Comparison of ENCODE assay signal across 27 cellular contexts in the genomic region with DNA sequence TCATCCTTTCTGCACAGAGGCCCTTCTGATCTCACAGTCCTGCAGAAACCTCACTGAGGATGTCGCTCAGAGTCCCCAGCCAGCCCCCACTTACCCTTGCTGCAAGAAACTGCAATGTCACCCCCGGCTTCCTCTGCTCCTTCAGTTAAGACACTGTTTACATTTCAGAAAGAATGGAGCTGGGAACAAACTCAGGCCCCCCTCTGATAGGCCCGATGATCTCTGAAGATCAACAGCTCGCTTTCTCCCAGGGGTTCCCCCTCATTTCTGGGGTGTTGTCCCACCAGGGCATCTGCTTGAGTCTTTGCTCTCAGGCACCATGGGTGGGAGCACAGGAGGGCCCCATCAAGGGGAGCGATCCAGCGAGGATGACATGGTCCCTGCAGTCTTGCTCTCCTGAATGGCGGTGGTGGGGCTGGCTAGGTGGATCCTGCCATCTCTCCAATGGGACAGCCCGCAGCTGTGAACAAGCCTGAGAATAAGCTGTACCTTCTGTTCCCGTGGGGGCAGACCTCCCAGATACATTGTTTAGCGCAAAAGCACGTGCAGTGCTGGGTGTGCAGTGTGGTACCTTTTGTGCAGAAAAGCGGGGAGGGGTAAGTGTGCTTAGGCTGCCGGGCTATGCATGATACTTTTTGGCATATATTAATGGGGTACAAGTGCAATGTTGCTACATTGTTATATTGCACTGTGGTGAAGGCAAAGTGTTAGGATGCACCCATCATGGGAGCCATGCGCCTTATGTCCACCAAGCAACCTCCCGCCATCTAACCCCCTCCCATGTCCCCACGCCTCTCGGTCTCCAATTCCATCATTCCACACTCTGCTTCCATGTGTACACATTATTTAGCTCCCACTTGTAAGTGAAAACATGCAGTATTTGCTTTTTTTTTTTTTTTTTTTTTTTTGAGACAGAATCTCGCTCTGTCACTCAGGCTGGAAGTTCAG. TPM values are rescaled to one million over a fixed set of nuclear protein-coding genes. Genes with fewer than 3 reads are reported as not detected.
DNase-seq lines count a peak whose midpoint lies in the region; ATAC-seq, FAIRE-seq and TF ChIP-seq lines count a peak whose summit lies in the region.
"Had no signal": no experiment of that assay in that cellular context is flagged by ENCODE, and none has a peak within 500 bp of the region (broad histone marks: within the 10 kb centered on the region; RNA-seq: fewer than 3 reads in every experiment).

No MANE protein-coding gene starts in this region.

- no peak for TF ChIP-seq RAD21 in H1 (IDR thresholded peaks at IDR 0.05 in 1 of 2, conservative IDR thresholded peaks at IDR 0.05 in 1 of 2; ENCODE audit: low read depth in 2 of 2, low read length in 2 of 2)

- no peak overlapping the region for H4K91ac ChIP-seq in H1 (replicated peaks; ENCODE audit: insufficient read length, low read length)

- H3K27ac ChIP-seq in H1 (ENCODE audit: low read depth, low read length) = no peak overlapping the region
- H3K27ac ChIP-seq: breast epithelium, coronary artery, VCaP had no signal

- DNase-seq in NCI-H524 (lab: John Stamatoyannopoulos, UW) (peak; percentile 43 to 63), NCI-H524 treated with DMSO at 0.1 percent for 48 hours (lab: John Stamatoyannopoulos, UW) (no peak), NCI-H2171 treated with DMSO at 0.1 percent for 48 hours (lab: John Stamatoyannopoulos, UW) (peak; percentile 29), H1 (ENCODE audit: low read depth in 1 of 2, low spot score in 2 of 2) (no peak), activated T-cell treated with anti-CD3 and anti-CD28 coated beads for 4 hours (no peak), SHP77 (lab: John Stamatoyannopoulos, UW) (no peak)
- DNase-seq in stimulated activated naive B cell treated with anti-CD40 and anti-IgM and Interleukin-4, amounts not matched to agents 10 μg/mL and 1 μg/mL and 100 μg/mL, for 72 hours = no peak
- DNase-seq: 8988T; activated CD8-positive, alpha-beta memory T cell treated with anti-CD3 and anti-CD28 coated beads, Interleukin-2, amount 50 U/mL, for 4 hours; activated effector memory CD4-positive, alpha-beta T cell treated with Interleukin-2 at 50 U/mL for 16 hours; COR-L47; HCEC 1CT; left cardiac atrium; MM.1S; naive thymus-derived CD8-positive, alpha-beta T cell; NCI-H146; NCI-H774; PC-3; SK-N-SH; stomach; T-helper 2 cell; trophoblast cell had no signal

- H3K27me3 ChIP-seq in H1 (replicated peaks in 1 of 4; ENCODE audit: control insufficient read depth in 3 of 4, extremely low read depth in 1 of 4, insufficient read depth in 3 of 4, low read length in 3 of 4) = no peaks in the 10 kb centered on the region
- H3K27me3 ChIP-seq: breast epithelium, stomach had no signal

- no peak overlapping the region for H3K4me3 Mint-ChIP-seq in stimulated activated naive B cell treated with anti-CD40 and anti-IgM and Interleukin-4, amounts not matched to agents 10 μg/mL and 1 μg/mL and 100 μg/mL, for 72 hours
- H3K4me3 Mint-ChIP-seq: naive thymus-derived CD8-positive, alpha-beta T cell had no signal

- no peaks in the 10 kb centered on the region for H4K20me1 ChIP-seq in H1 (replicated peaks in 1 of 2; ENCODE audit: control insufficient read depth in 1 of 2, insufficient read depth in 2 of 2, low read length in 2 of 2)

- peak overlapping the region; percentile 68 for H2BK12ac ChIP-seq in H1 (ENCODE audit: low read depth, low read length)

- peak overlapping the region; percentile 83 for H2BK15ac ChIP-seq in H1 (ENCODE audit: low read length)

- peaks cover 5% of the 10 kb centered on the region in 2 experiments; a peak in 2 of 4 replicates for H3K9me3 ChIP-seq in H1 (ENCODE audit: insufficient read depth in 2 of 2, low read depth in 1 of 2, low read length in 1 of 2)
- H3K9me3 ChIP-seq: SK-N-SH had no signal

- 0 out of 2 replicates have a peak overlapping the region, but pooled peaks have one; percentile 23 for H2BK20ac ChIP-seq in H1 (ENCODE audit: low read length)

- peaks cover 3 to 10% of the 10 kb centered on the region in 2 donors for H3K27me3 Mint-ChIP-seq in stimulated activated naive B cell treated with anti-CD40 and anti-IgM and Interleukin-4, amounts not matched to agents 10 μg/mL and 1 μg/mL and 100 μg/mL, for 72 hours
- H3K27me3 Mint-ChIP-seq: naive thymus-derived CD8-positive, alpha-beta T cell had no signal

- H4K5ac ChIP-seq in H1 (ENCODE audit: insufficient read length, low read depth, low read length) = no peak overlapping the region

- no peak overlapping the region for H3K9ac ChIP-seq in H1 (replicated peaks in 1 of 4; ENCODE audit: extremely low read depth in 1 of 4, low read depth in 3 of 4, low read length in 3 of 4)
- H3K9ac ChIP-seq: SK-N-SH had no signal

- peak overlapping the region; percentile 5 for H3K27ac Mint-ChIP-seq in stimulated activated naive B cell treated with anti-CD40 and anti-IgM and Interleukin-4, amounts not matched to agents 10 μg/mL and 1 μg/mL and 100 μg/mL, for 72 hours

- POLR2A ChIA-PET in H1 (lab: Charles Lee; ENCODE audit: partially characterized antibody) = no interaction called here

- no peak overlapping the region for H2AFZ ChIP-seq in H1 (ENCODE audit: low read length)

- no peak overlapping the region for H3K4me3 ChIP-seq in H1 (ENCODE audit: extremely low read depth in 1 of 4, insufficient read depth in 2 of 4, low read depth in 3 of 4, low read length in 4 of 4)
- H3K4me3 ChIP-seq: breast epithelium, coronary artery, stomach had no signal

- TF ChIP-seq EP300 in H1 (IDR thresholded peaks at IDR 0.05; ENCODE audit: borderline replicate concordance in 1 of 2, low read depth in 2 of 2, low read length in 2 of 2) = no peak

- H4K8ac ChIP-seq in H1 (ENCODE audit: extremely low read depth, insufficient read depth, low read length) = no peak overlapping the region

- H2BK120ac ChIP-seq in H1 (replicated peaks; ENCODE audit: low read depth, low read length) = no peak overlapping the region

- FAIRE-seq in H1 (lab: Jason Lieb, UNC) = no peak

- no peak overlapping the region for H2BK5ac ChIP-seq in H1 (ENCODE audit: low read depth, low read length)

- H2AK5ac ChIP-seq in H1 (ENCODE audit: low read depth, low read length) = 0 out of 2 replicates have a peak overlapping the region, but pooled peaks have one; percentile 45

- H3K36me3 Mint-ChIP-seq in stimulated activated naive B cell treated with anti-CD40 and anti-IgM and Interleukin-4, amounts not matched to agents 10 μg/mL and 1 μg/mL and 100 μg/mL, for 72 hours = peaks cover 0 to 7% of the 10 kb centered on the region in 2 donors
- H3K36me3 Mint-ChIP-seq: naive thymus-derived CD8-positive, alpha-beta T cell had no signal

- no peak overlapping the region for H3K4me2 ChIP-seq in H1 (ENCODE audit: insufficient read depth in 1 of 2, low read depth in 2 of 2, low read length in 2 of 2)
- H3K4me2 ChIP-seq: SK-N-SH had no signal

- peaks cover 7 to 18% (median 13%) of the 10 kb centered on the region in 4 experiments for H3K4me1 ChIP-seq in H1 (replicated peaks in 1 of 4; ENCODE audit: control insufficient read depth in 3 of 4, insufficient read depth in 4 of 4, low read length in 3 of 4)

- WGBS in H1 (ENCODE audit: extremely low coverage in 1 of 2, insufficient coverage in 1 of 2, insufficient read length in 1 of 2, insufficient replicate concordance in 2 of 2, low coverage in 1 of 2, low lambda C conversion rate in 2 of 2, missing lambda C conversion rate in 1 of 2), 2 experiments = 87% methylated on average over 17 of the region's 18 CpGs; no CpG with 5 or more reads in 1 of the 2 experiments

- no peaks in the 10 kb centered on the region for H3K79me2 ChIP-seq in H1 (ENCODE audit: control insufficient read depth in 1 of 2, insufficient read depth in 2 of 2, low read length in 2 of 2)

- no peak overlapping the region for H3K23ac ChIP-seq in H1 (ENCODE audit: insufficient read length)

- no peaks in the 10 kb centered on the region for H3K36me3 ChIP-seq in H1 (ENCODE audit: control insufficient read depth in 2 of 4, insufficient read depth in 4 of 4, low read length in 3 of 4)
- H3K36me3 ChIP-seq: breast epithelium, stomach had no signal

- no peak overlapping the region for H3K56ac ChIP-seq in H1 (replicated peaks; ENCODE audit: insufficient read length, low read depth, low read length)

- H3K4ac ChIP-seq in H1 (replicated peaks; ENCODE audit: insufficient read length, low read depth, low read length) = no peak overlapping the region

- no peaks in the 10 kb centered on the region for H3K79me1 ChIP-seq in H1 (ENCODE audit: low read depth, low read length)

- peaks cover 3 to 14% of the 10 kb centered on the region in 2 donors for H3K4me1 Mint-ChIP-seq in stimulated activated naive B cell treated with anti-CD40 and anti-IgM and Interleukin-4, amounts not matched to agents 10 μg/mL and 1 μg/mL and 100 μg/mL, for 72 hours

- no peak for TF ChIP-seq CTCF in H1 (IDR thresholded peaks at IDR 0.05; ENCODE audit: control extremely low read depth in 1 of 3, insufficient read depth in 1 of 3, low read depth in 1 of 3, low read length in 3 of 3)

- TF ChIP-seq POLR2A in H1 (IDR thresholded peaks at IDR 0.05; ENCODE audit: control extremely low read depth in 1 of 2, low read depth in 2 of 2, low read length in 2 of 2) = no peak

- no peak overlapping the region for H3K18ac ChIP-seq in H1 (ENCODE audit: extremely low read depth, low read length)

- CTCF ChIA-PET in H1 (lab: Charles Lee; ENCODE audit: partially characterized antibody) = no interaction called here

- H3K9me3 Mint-ChIP-seq in stimulated activated naive B cell treated with anti-CD40 and anti-IgM and Interleukin-4, amounts not matched to agents 10 μg/mL and 1 μg/mL and 100 μg/mL, for 72 hours = peaks cover 5 to 9% of the 10 kb centered on the region in 2 donors

- H3K14ac ChIP-seq in H1 (ENCODE audit: insufficient read length) = no peak overlapping the region

- H3K23me2 ChIP-seq in H1 (ENCODE audit: low read depth, low read length) = no peaks in the 10 kb centered on the region; the same call in 1 of the 2 replicates

- ATAC-seq in stimulated activated naive B cell treated with anti-CD40 and anti-IgM and Interleukin-4, amounts not matched to agents 10 μg/mL and 1 μg/mL and 100 μg/mL, for 72 hours (replicated peaks) = no peak
- ATAC-seq in GM18870 (IDR thresholded peaks at IDR 0.05; ENCODE audit: unreplicated experiment) = no peak
- ATAC-seq: left cardiac atrium; naive thymus-derived CD8-positive, alpha-beta T cell; PC-3; sciatic nerve had no signal

TF ChIP-seq in H1, 55 proteins besides CTCF, POLR2A, EP300 and RAD21 (continues in another document):
- TF ChIP-seq ZNF274 (IDR thresholded peaks at IDR 0.05; ENCODE audit: borderline replicate concordance, extremely low read depth, low read length) (no peak), KDM4A (IDR thresholded peaks at IDR 0.05; ENCODE audit: low read depth, low read length, severe bottlenecking) (no peak)

RNA-seq across cellular contexts. Expression of a gene that starts 6.7 kb away (rescaled TPM):
- 275 TPM in 2 replicates for total RNA-seq in H1 (2021; fragmentation: NEBNext Ultra II Directional; extraction: Animal tissue kit (Norgen Biotek cat#: 25700))
- 14.8 and 25.3 TPM in 2 replicates for polyA plus RNA-seq in H1 (2011; rRNA removed)
- polyA plus RNA-seq in H1 (2011; cell fraction: cytosol; rRNA removed) = 13.5 TPM
- 54.3 TPM for polyA plus RNA-seq in H1 (2011; cell fraction: nucleus; rRNA removed)
- 125 to 153 TPM (median 138 TPM) in 4 replicates for polyA plus RNA-seq in H1 (2012, experiment 1 of 2)
- 70.3 TPM for polyA plus RNA-seq in H1 (2012, experiment 2 of 2)
- 103 TPM for polyA plus RNA-seq in H1 (2013, experiment 1 of 2)
- 111 TPM for polyA plus RNA-seq in H1 (2013, experiment 2 of 2)
- polyA minus RNA-seq in H1 (2011; rRNA and poly(A)+ RNA removed) = 28.8 and 30.2 TPM in 2 replicates
- 93.4 TPM for polyA minus RNA-seq in H1 (2011; cell fraction: cytosol; rRNA and poly(A)+ RNA removed)
- polyA minus RNA-seq in H1 (2011; cell fraction: nucleus; rRNA and poly(A)+ RNA removed) = 81.3 TPM

Comparison
In these comparisons a context has a peak if more than half of its experiments do, and no peak if none do; other contexts are left out.
1. DNase-seq: peak in NCI-H524 (2 of 2) and NCI-H2171 treated with DMSO at 0.1 percent for 48 hours (single experiment); none in NCI-H524 treated with DMSO at 0.1 percent for 48 hours (single experiment), H1 (0 of 2), stimulated activated naive B cell treated with anti-CD40 and anti-IgM and Interleukin-4, amounts not matched to agents 10 μg/mL and 1 μg/mL and 100 μg/mL, for 72 hours (single experiment), activated T-cell treated with anti-CD3 and anti-CD28 coated beads for 4 hours (single experiment) and SHP77 (0 of 2).